In the genomic region with DNA sequence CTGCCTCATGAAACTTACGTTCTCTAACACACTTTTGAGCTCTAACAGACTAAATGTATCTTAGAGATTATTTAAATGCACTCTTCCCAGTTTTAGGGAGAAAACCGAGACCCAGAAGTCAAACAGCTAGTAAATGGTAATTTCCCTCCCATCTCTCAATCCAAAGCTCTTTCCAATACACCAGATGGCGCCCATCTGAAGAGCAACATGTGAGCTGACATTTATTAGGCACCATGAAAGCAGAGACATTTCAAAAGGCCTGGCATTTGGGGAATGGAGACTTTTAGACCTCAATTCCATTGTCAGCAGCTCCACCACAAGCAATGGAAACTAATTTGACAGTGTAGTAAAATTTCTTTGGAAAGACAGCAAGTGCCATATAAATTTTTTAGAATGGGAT, we compare ENCODE assay signal across 15 cellular contexts.
DNase-seq lines count a peak whose midpoint lies in the region; ATAC-seq and TF ChIP-seq lines count a peak whose summit lies in the region.
"Had no signal": no experiment of that assay in that cellular context is flagged by ENCODE, and none has a peak within 500 bp of the region (broad histone marks: within the 10 kb centered on the region; RNA-seq: fewer than 3 reads in every experiment).

No MANE protein-coding gene starts in this region.

- BruUV-seq in Panc1 (replicated peaks; lab: Mats Ljungman, UMichigan): no TSS peak

- no peak overlapping the region for H3K27ac ChIP-seq in AG04450 (ENCODE audit: low read depth, low read length)
- no peak overlapping the region for H3K27ac ChIP-seq in Panc1 (ENCODE audit: low read length)
- H3K27ac ChIP-seq: coronary artery, testis had no signal

- in situ Hi-C loops in Panc1 (cut with HindIII; ENCODE audit: low pct_unique_long_range_greater_than_20kb, low sequenced_read_pairs): no loop called here

- POLR2A ChIA-PET in AG04450 (lab: Yijun Ruan, JAX): no interaction called here
- POLR2A ChIA-PET in Panc1 (lab: Charles Lee): no interaction called here

- ATAC-seq in Panc1: no peak
- ATAC-seq in HG03108 (IDR thresholded peaks at IDR 0.05; ENCODE audit: unreplicated experiment): no peak
- ATAC-seq: activated CD8-positive, alpha-beta T cell treated with anti-CD3 and anti-CD28 coated beads, Interleukin-2, amount 10 ng/mL, durations not matched to agents 7 days and 5 days; activated naive CD4-positive, alpha-beta T cell treated with anti-CD3 and anti-CD28 coated beads, Interleukin-2, amount 50 U/mL, for 72 hours; left cardiac atrium had no signal

- no peaks in the 10 kb centered on the region for H3K27me3 ChIP-seq in AG04450 (ENCODE audit: control insufficient read depth, insufficient read depth, low read length)
- H3K27me3 ChIP-seq in Panc1 (ENCODE audit: control insufficient read depth, insufficient read depth, low read length): no peaks in the 10 kb centered on the region
- H3K27me3 ChIP-seq: testis had no signal

- H3K36me3 ChIP-seq in Panc1 (ENCODE audit: control insufficient read depth, insufficient read depth, low read length): no peaks in the 10 kb centered on the region

- DNase-seq in AG04450 (ENCODE audit: low read depth, low spot score) (no peak), COLO668 (lab: John Stamatoyannopoulos, UW; ENCODE audit: unreplicated experiment) (peak; percentile 16), Panc1 (ENCODE audit: low read depth, low spot score) (no peak), fibroblast of mammary gland (ENCODE audit: low read depth) (peak; percentile 6), NOMO-1 treated with dmso at 0.1 percent for 144 hours (lab: John Stamatoyannopoulos, UW; ENCODE audit: unreplicated experiment) (no peak), GOT3 (lab: John Stamatoyannopoulos, UW) (no peak)
- DNase-seq: activated CD8-positive, alpha-beta T cell treated with anti-CD3 and anti-CD28 coated beads, Interleukin-2, amount 10 ng/mL, durations not matched to agents 7 days and 5 days; activated T-cell treated with anti-CD3 and anti-CD28 coated beads, Interleukin-2, amount 50 U/mL, for 48 hours; foreskin fibroblast; left cardiac atrium; NK-92 treated with Interleukin-12 subunit alpha and Interleukin-12 subunit beta, amount 100 ng/mL, for 24 hours; testis had no signal

- H3K4me3 ChIP-seq in AG04450 (ENCODE audit: low read depth, low read length): no peak overlapping the region
- no peak overlapping the region for H3K4me3 ChIP-seq in Panc1 (ENCODE audit: low read depth in 2 of 2, low read length in 2 of 2)
- no peak overlapping the region for H3K4me3 ChIP-seq in fibroblast of mammary gland (ENCODE audit: control insufficient read depth, low read depth, low read length)
- H3K4me3 ChIP-seq: coronary artery, testis had no signal

- no peaks in the 10 kb centered on the region for H3K4me1 ChIP-seq in Panc1 (ENCODE audit: control insufficient read depth, insufficient read depth, low read length)
- H3K4me1 ChIP-seq: testis had no signal

- TF ChIP-seq CTCF in AG04450 (IDR thresholded peaks at IDR 0.05; ENCODE audit: low read depth, low read length) (peak; percentile 13; the same call in 1 of the 2 replicates), Panc1 (IDR thresholded peaks at IDR 0.05) (peak; percentile 31; the same call in 1 of the 2 replicates), fibroblast of mammary gland (conservative IDR thresholded peaks at IDR 0.05; ENCODE audit: control insufficient read depth, insufficient read depth, low read depth, low read length) (no peak)

- CTCF ChIA-PET in AG04450 (lab: Charles Lee) (no interaction called here), Panc1 (lab: Charles Lee) (no interaction called here)

- H3K9me3 ChIP-seq in AG04450 (ENCODE audit: control insufficient read depth, insufficient read depth, low read length) (no peaks in the 10 kb centered on the region), Panc1 (ENCODE audit: control insufficient read depth, insufficient read depth, low read depth, low read length) (no peaks in the 10 kb centered on the region)
- H3K9me3 ChIP-seq: testis had no signal

- intact Hi-C loops in Panc1 (cut with micrococcal nuclease; ENCODE audit: unreplicated experiment): no loop called here

Comparison
In these comparisons a context has a peak if more than half of its experiments do, and no peak if none do; other contexts are left out.
1. DNase-seq: peak in COLO668 (single experiment) and fibroblast of mammary gland (single experiment); none in AG04450 (single experiment), Panc1 (single experiment), NOMO-1 treated with dmso at 0.1 percent for 144 hours (single experiment) and GOT3 (single experiment).